In the genomic region with DNA sequence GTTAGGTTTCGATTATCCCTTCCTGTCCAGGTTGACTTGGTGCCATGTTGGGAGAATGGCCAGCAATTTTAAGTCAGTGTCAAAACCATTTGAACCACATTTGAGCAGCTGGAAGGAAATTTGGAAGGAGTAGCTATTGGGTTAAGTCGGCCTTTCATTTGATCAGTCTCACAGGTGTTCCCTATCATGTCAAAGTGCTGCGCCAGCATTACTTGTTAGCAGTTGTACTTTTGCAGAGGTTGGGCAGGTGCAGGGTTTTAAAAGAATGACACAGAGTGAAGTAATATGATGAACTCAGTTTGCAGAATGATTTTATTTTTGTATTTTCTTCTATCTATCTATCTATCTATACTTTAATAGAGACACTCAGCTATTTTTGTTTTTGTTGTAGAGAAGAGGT, we compare ENCODE assay signal across 29 cellular contexts. TPM values are rescaled to one million over a fixed set of nuclear protein-coding genes. Genes with fewer than 3 reads are reported as not detected.
A peak's percentile ranks its signal among the peaks of the same experiment; 100 is the strongest.
DNase-seq lines count a peak whose midpoint lies in the region; ATAC-seq and TF ChIP-seq lines count a peak whose summit lies in the region.
"Had no signal": no experiment of that assay in that cellular context is flagged by ENCODE, and none has a peak within 500 bp of the region (broad histone marks: within the 10 kb centered on the region; RNA-seq: fewer than 3 reads in every experiment).

No MANE protein-coding gene starts in this region.

- no peak for TF ChIP-seq CTCF in WTC11 (IDR thresholded peaks at IDR 0.05)

- DNase-seq in activated naive CD4-positive, alpha-beta T cell treated with anti-CD3 and anti-CD28 coated beads, Interleukin-2, amount 10 ng/mL, durations not matched to agents 7 days and 5 days: no peak
- no peak for DNase-seq in activated naive CD4-positive, alpha-beta T cell treated with Interleukin-2 at 50 U/mL for 16 hours
- peak; percentile 20 for DNase-seq in activated CD8-positive, alpha-beta T cell treated with anti-CD3 and anti-CD28 coated beads, Interleukin-2, amount 10 ng/mL, durations not matched to agents 7 days and 5 days
- DNase-seq in WTC11 (ENCODE audit: low spot score): no peak
- no peak for DNase-seq in SJCRH30
- DNase-seq: activated CD4-positive, alpha-beta T cell treated with anti-CD3 and anti-CD28 coated beads, Interleukin-2, amount 50 U/mL, for 48 hours; activated T-cell treated with anti-CD3 and anti-CD28 coated beads, Interleukin-2, amount 50 U/mL, for 1 hour; dermis blood vessel endothelial cell; DMS 273 treated with DMSO at 0.1 percent for 48 hours; HFFc6; islet precursor cell; NCI-H1105 treated with DMSO at 0.1 percent for 48 hours; NCI-H2029; NCI-H226; NCI-H774; nephron progenitor cell; stimulated activated CD4-positive, alpha-beta T cell treated with anti-CD3 and anti-CD28 coated beads, Interleukin-15, amount 100 ng/mL, for 24 hours; T-helper 17 cell had no signal

- peaks cover 2% of the 10 kb centered on the region for H3K36me3 Mint-ChIP-seq in activated naive CD4-positive, alpha-beta T cell treated with anti-CD3 and anti-CD28 coated beads, Interleukin-2, amount 10 ng/mL, durations not matched to agents 7 days and 5 days
- H3K36me3 Mint-ChIP-seq in IgD-negative memory B cell (no peaks in the 10 kb centered on the region), WTC11 (no peaks in the 10 kb centered on the region)
- H3K36me3 Mint-ChIP-seq in activated CD8-positive, alpha-beta T cell treated with anti-CD3 and anti-CD28 coated beads, Interleukin-2, amount 10 ng/mL, durations not matched to agents 7 days and 5 days (ENCODE audit: low read depth): peaks cover 29% of the 10 kb centered on the region

- POLR2A ChIA-PET in activated CD8-positive, alpha-beta T cell treated with anti-CD3 and anti-CD28 coated beads, Interleukin-2, amount 10 ng/mL, durations not matched to agents 7 days and 5 days (lab: Charles Lee): interaction anchor here (1.2 to 8.4 kb wide), 3 partner anchors 8 to 29 kb away, joined by 4 to 335 read pairs (median 11); a partner anchor contains a TSS
- POLR2A ChIA-PET in WTC11 (lab: Charles Lee): no interaction called here

- H3K27ac Mint-ChIP-seq in activated naive CD4-positive, alpha-beta T cell treated with anti-CD3 and anti-CD28 coated beads, Interleukin-2, amount 10 ng/mL, durations not matched to agents 7 days and 5 days: peak overlapping the region; percentile 37
- peak overlapping the region in 2 of 3 donors; percentile 59 to 87 for H3K27ac Mint-ChIP-seq in IgD-negative memory B cell
- H3K27ac Mint-ChIP-seq in activated CD8-positive, alpha-beta T cell treated with anti-CD3 and anti-CD28 coated beads, Interleukin-2, amount 10 ng/mL, durations not matched to agents 7 days and 5 days: peak overlapping the region; percentile 39
- H3K27ac Mint-ChIP-seq in WTC11: no peak overlapping the region
- H3K27ac Mint-ChIP-seq: GM23338, HFFc6, nephron progenitor cell had no signal

- H3K27me3 ChIP-seq in SJCRH30: peaks cover 16% of the 10 kb centered on the region; the same call in 1 of the 2 replicates

- no peak overlapping the region for H3K4me3 Mint-ChIP-seq in activated naive CD4-positive, alpha-beta T cell treated with anti-CD3 and anti-CD28 coated beads, Interleukin-2, amount 10 ng/mL, durations not matched to agents 7 days and 5 days
- H3K4me3 Mint-ChIP-seq in IgD-negative memory B cell: peak overlapping the region in 2 of 4 donors; percentile 57 to 95
- H3K4me3 Mint-ChIP-seq in activated CD8-positive, alpha-beta T cell treated with anti-CD3 and anti-CD28 coated beads, Interleukin-2, amount 10 ng/mL, durations not matched to agents 7 days and 5 days: no peak overlapping the region
- H3K4me3 Mint-ChIP-seq in WTC11: no peak overlapping the region
- H3K4me3 Mint-ChIP-seq: GM23338; HFFc6; nephron progenitor cell; stimulated activated naive CD8-positive, alpha-beta T cell treated with anti-CD3 and anti-CD28 coated beads, Interleukin-15, Interleukin-2, amounts not matched to agents 100 ng/mL and 50 ng/mL, for 24 hours; T-helper 17 cell had no signal

- no peak for ATAC-seq in activated CD8-positive, alpha-beta T cell treated with anti-CD3 and anti-CD28 coated beads, Interleukin-2, amount 10 ng/mL, durations not matched to agents 7 days and 5 days
- ATAC-seq in WTC11: no peak
- ATAC-seq: activated naive CD4-positive, alpha-beta T cell treated with anti-CD3 and anti-CD28 coated beads, Interleukin-2, amount 50 U/mL, for 72 hours; GM23338; HepG2; sciatic nerve; T-helper 17 cell had no signal

- H3K4me1 Mint-ChIP-seq in activated naive CD4-positive, alpha-beta T cell treated with anti-CD3 and anti-CD28 coated beads, Interleukin-2, amount 10 ng/mL, durations not matched to agents 7 days and 5 days: peaks cover 69% of the 10 kb centered on the region
- peaks cover 40 to 50% (median 47%) of the 10 kb centered on the region in 3 donors for H3K4me1 Mint-ChIP-seq in IgD-negative memory B cell
- peaks cover 61% of the 10 kb centered on the region for H3K4me1 Mint-ChIP-seq in activated CD8-positive, alpha-beta T cell treated with anti-CD3 and anti-CD28 coated beads, Interleukin-2, amount 10 ng/mL, durations not matched to agents 7 days and 5 days (ENCODE audit: low read depth)
- peaks cover 7% of the 10 kb centered on the region; the same call in 1 of the 2 replicates for H3K4me1 Mint-ChIP-seq in WTC11

- no peaks in the 10 kb centered on the region for H3K36me3 ChIP-seq in SJCRH30
- H3K36me3 ChIP-seq: SJSA1 had no signal

- peaks cover 2% of the 10 kb centered on the region; the same call in 1 of the 2 replicates for H3K4me1 ChIP-seq in SJCRH30

- peak overlapping the region in 12 of 21 experiments; percentile 25 to 100 (median 97) for H3K27ac ChIP-seq in skin epidermis
- H3K27ac ChIP-seq in SJCRH30: no peak overlapping the region
- H3K27ac ChIP-seq: SJSA1 had no signal

- H3K27me3 Mint-ChIP-seq in activated naive CD4-positive, alpha-beta T cell treated with anti-CD3 and anti-CD28 coated beads, Interleukin-2, amount 10 ng/mL, durations not matched to agents 7 days and 5 days: no peaks in the 10 kb centered on the region
- H3K27me3 Mint-ChIP-seq in IgD-negative memory B cell (no peaks in the 10 kb centered on the region), WTC11 (ENCODE audit: low read depth) (peaks cover 44% of the 10 kb centered on the region)
- H3K27me3 Mint-ChIP-seq in activated CD8-positive, alpha-beta T cell treated with anti-CD3 and anti-CD28 coated beads, Interleukin-2, amount 10 ng/mL, durations not matched to agents 7 days and 5 days (ENCODE audit: low read depth): no peaks in the 10 kb centered on the region
- H3K27me3 Mint-ChIP-seq: stimulated activated naive CD8-positive, alpha-beta T cell treated with anti-CD3 and anti-CD28 coated beads, Interleukin-15, Interleukin-2, amounts not matched to agents 100 ng/mL and 50 ng/mL, for 24 hours; T-helper 17 cell had no signal

- H3K9me3 ChIP-seq in SJCRH30 (replicated peaks): no peaks in the 10 kb centered on the region; the same call in 1 of the 2 replicates

- H3K4me3 ChIP-seq in skin epidermis (no peak overlapping the region), SJCRH30 (no peak overlapping the region)
- H3K4me3 ChIP-seq: GM23338, SJSA1 had no signal

- CTCF ChIA-PET in activated naive CD4-positive, alpha-beta T cell treated with anti-CD3 and anti-CD28 coated beads, Interleukin-2, amount 10 ng/mL, durations not matched to agents 7 days and 5 days (lab: Charles Lee): interaction anchor here (1.3 to 2.4 kb wide), 4 partner anchors 9 to 27 kb away, joined by 3 to 5 read pairs (median 3); a partner anchor contains a TSS
- CTCF ChIA-PET in activated CD8-positive, alpha-beta T cell treated with anti-CD3 and anti-CD28 coated beads, Interleukin-2, amount 10 ng/mL, durations not matched to agents 7 days and 5 days (lab: Charles Lee): interaction anchor here (7.1 to 7.8 kb wide), 2 partner anchors 9 to 85 kb away, joined by 39 to 116 read pairs; a partner anchor contains a TSS
- CTCF ChIA-PET in WTC11 (lab: Charles Lee): interaction anchor here (1.6 to 1.9 kb wide), 2 partner anchors 11 to 27 kb away, joined by 8 to 12 read pairs; a partner anchor contains a TSS

- no peaks in the 10 kb centered on the region for H3K9me3 Mint-ChIP-seq in activated naive CD4-positive, alpha-beta T cell treated with anti-CD3 and anti-CD28 coated beads, Interleukin-2, amount 10 ng/mL, durations not matched to agents 7 days and 5 days
- H3K9me3 Mint-ChIP-seq in IgD-negative memory B cell (no peaks in the 10 kb centered on the region), WTC11 (no peaks in the 10 kb centered on the region)
- no peaks in the 10 kb centered on the region for H3K9me3 Mint-ChIP-seq in activated CD8-positive, alpha-beta T cell treated with anti-CD3 and anti-CD28 coated beads, Interleukin-2, amount 10 ng/mL, durations not matched to agents 7 days and 5 days (ENCODE audit: insufficient read depth)
- H3K9me3 Mint-ChIP-seq: activated naive CD4-positive, alpha-beta T cell treated with anti-CD3 and anti-CD28 coated beads, Interleukin-2, amount 50 U/mL, for 72 hours; GM23338; HFFc6; nephron progenitor cell; stimulated activated naive CD8-positive, alpha-beta T cell treated with anti-CD3 and anti-CD28 coated beads, Interleukin-15, Interleukin-2, amounts not matched to agents 100 ng/mL and 50 ng/mL, for 24 hours had no signal

RNA-seq across cellular contexts. Expression of a gene that starts 6.4 kb away (rescaled TPM):
- 56.8 TPM for polyA plus RNA-seq in IgD-negative memory B cell
- total RNA-seq in activated CD8-positive, alpha-beta T cell treated with anti-CD3 and anti-CD28 coated beads, Interleukin-2, amount 10 ng/mL, durations not matched to agents 7 days and 5 days: 10 to 100 TPM; 71.8 to 76.6 TPM
- 1.2 to 1.8 TPM (median 1.5 TPM) in 3 replicates for total RNA-seq in WTC11 (2021)
- 0.51 and 0.63 TPM in 2 replicates for total RNA-seq in SJCRH30 (2014; rRNA removed; shearing (Covaris generic))

RNA-seq across cellular contexts. Expression of a gene that starts 9.5 kb away (rescaled TPM):
- 4.7 TPM for polyA plus RNA-seq in IgD-negative memory B cell
- total RNA-seq in activated CD8-positive, alpha-beta T cell treated with anti-CD3 and anti-CD28 coated beads, Interleukin-2, amount 10 ng/mL, durations not matched to agents 7 days and 5 days: 10 to 100 TPM; 10.6 to 12.0 TPM
- not detected in 3 replicates for total RNA-seq in WTC11 (2021)
- 0.05 and 0.10 TPM in 2 replicates for total RNA-seq in SJCRH30 (2014; rRNA removed; shearing (Covaris generic))
- total RNA-seq: dermis blood vessel endothelial cell, glomerular endothelial cell, GM23338, HepG2 had no signal
- polyA plus RNA-seq: GM23338 had no signal

RNA-seq across cellular contexts. Expression of a gene that starts 10.8 kb away (rescaled TPM):
- polyA plus RNA-seq in IgD-negative memory B cell: 11.8 TPM
- 10 to 100 TPM; 11.7 to 13.9 TPM for total RNA-seq in activated CD8-positive, alpha-beta T cell treated with anti-CD3 and anti-CD28 coated beads, Interleukin-2, amount 10 ng/mL, durations not matched to agents 7 days and 5 days
- 1.5 to 5.5 TPM in 2 of 3 replicates, not detected in the other for total RNA-seq in WTC11 (2021)
- total RNA-seq in SJCRH30 (2014; rRNA removed; shearing (Covaris generic)): 0.71 and 2.1 TPM in 2 replicates

RNA-seq across cellular contexts. Expression of a gene that starts 26.5 kb away (rescaled TPM):
- polyA plus RNA-seq in IgD-negative memory B cell: not detected
- total RNA-seq in activated CD8-positive, alpha-beta T cell treated with anti-CD3 and anti-CD28 coated beads, Interleukin-2, amount 10 ng/mL, durations not matched to agents 7 days and 5 days: not detected
- total RNA-seq in WTC11 (2021): 0.46 to 0.89 TPM (median 0.85 TPM) in 3 replicates
- not detected in 2 replicates for total RNA-seq in SJCRH30 (2014; rRNA removed; shearing (Covaris generic))
- total RNA-seq: astrocyte, dermis blood vessel endothelial cell, GM23338, HepG2, HFFc6, posterior vena cava, sciatic nerve, SJSA1, T-helper 17 cell had no signal
- polyA plus RNA-seq: GM23338, HepG2 had no signal

RNA-seq across cellular contexts. Expression of a gene that starts 28.2 kb away (rescaled TPM):
- 39.4 TPM for polyA plus RNA-seq in IgD-negative memory B cell
- total RNA-seq in activated CD8-positive, alpha-beta T cell treated with anti-CD3 and anti-CD28 coated beads, Interleukin-2, amount 10 ng/mL, durations not matched to agents 7 days and 5 days: 100 to 1,000 TPM; 146 to 150 TPM
- total RNA-seq in WTC11 (2021): 69.8 to 78.4 TPM (median 70.3 TPM) in 3 replicates
- 87.0 and 94.2 TPM in 2 replicates for total RNA-seq in SJCRH30 (2014; rRNA removed; shearing (Covaris generic))

Comparison
In these comparisons a context has a peak if more than half of its experiments do, and no peak if none do; other contexts are left out.
1. RNA of a gene that starts 6.4 kb away (total RNA-seq): 71.8 to 76.6 TPM in activated CD8-positive, alpha-beta T cell treated with anti-CD3 and anti-CD28 coated beads, Interleukin-2, amount 10 ng/mL, durations not matched to agents 7 days and 5 days; 1.2 to 1.8 TPM in WTC11 and 0.51 to 0.63 TPM in SJCRH30; every median in the first group is over 10 times any median in the second.
2. RNA of a gene that starts 9.5 kb away (total RNA-seq): 10.6 to 12.0 TPM in activated CD8-positive, alpha-beta T cell treated with anti-CD3 and anti-CD28 coated beads, Interleukin-2, amount 10 ng/mL, durations not matched to agents 7 days and 5 days; 0.05 to 0.10 TPM in SJCRH30 and not detected in WTC11; every median in the first group is over 10 times any median in the second.